ENCODE assay signal across 31 cellular contexts in the genomic region with DNA sequence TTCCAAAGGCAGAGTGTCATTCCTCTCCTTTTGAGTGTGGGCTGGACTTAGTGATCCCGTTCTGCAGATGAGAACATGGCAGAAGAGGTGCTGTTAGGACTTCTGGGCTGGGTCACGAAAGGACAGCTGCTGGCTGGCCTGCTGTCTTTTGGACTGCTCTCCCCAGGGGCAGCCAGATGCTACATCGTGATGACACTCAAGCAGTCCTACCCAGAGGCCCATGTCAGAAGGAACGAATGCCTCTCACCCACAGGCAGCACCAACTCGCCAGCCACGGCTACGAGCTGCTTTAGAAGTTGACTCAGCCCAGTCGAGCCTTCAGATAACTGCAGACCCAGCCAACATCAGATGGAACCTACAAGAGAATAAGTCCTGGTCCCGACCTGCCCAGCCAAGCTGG.
"Had no signal": no experiment of that assay in that cellular context is flagged by ENCODE, and none has a peak within 500 bp of the region (broad histone marks: within the 10 kb centered on the region; RNA-seq: fewer than 3 reads in every experiment).

No MANE protein-coding gene starts in this region.

- H3K36me3 ChIP-seq: adrenal gland, esophagus squamous epithelium, gastroesophageal sphincter, heart left ventricle had no signal

- H3K27me3 ChIP-seq: adrenal gland, body of pancreas, heart left ventricle had no signal

- DNase-seq: activated CD4-positive, alpha-beta memory T cell treated with anti-CD3 and anti-CD28 coated beads for 36 hours; activated CD4-positive, alpha-beta T cell treated with anti-CD3 and anti-CD28 coated beads for 36 hours; activated CD4-positive, alpha-beta T cell treated with anti-CD3 and anti-CD28 coated beads, Interleukin-2, amount 10 ng/mL, durations not matched to agents 24 days and 14 days; activated CD4-positive, CD25-positive, alpha-beta regulatory T cell; activated CD4-positive, CD25-positive, alpha-beta regulatory T cell treated with anti-CD3 and anti-CD28 coated beads, Interleukin-2, amount 50 U/mL, for 72 hours; activated CD8-positive, alpha-beta memory T cell treated with anti-CD3 and anti-CD28 coated beads, Interleukin-2, amount 10 ng/mL, durations not matched to agents 7 days and 5 days; activated CD8-positive, alpha-beta memory T cell treated with anti-CD3 and anti-CD28 coated beads, Interleukin-2, amount 50 U/mL, for 4 hours; activated CD8-positive, alpha-beta T cell treated with anti-CD3 and anti-CD28 coated beads, Interleukin-2, amount 10 ng/mL, durations not matched to agents 7 days and 5 days; activated effector memory CD4-positive, alpha-beta T cell treated with anti-CD3 and anti-CD28 coated beads, Interleukin-2, amount 50 U/mL, for 16 hours; activated naive CD4-positive, alpha-beta T cell treated with anti-CD3 and anti-CD28 coated beads for 36 hours; activated naive CD8-positive, alpha-beta T cell treated with anti-CD3 and anti-CD28 coated beads for 36 hours; activated naive CD8-positive, alpha-beta T cell treated with anti-CD3 and anti-CD28 coated beads, Interleukin-2, amount 50 U/mL, for 24 hours; activated T-cell treated with anti-CD3 and anti-CD28 coated beads, Interleukin-2, amount 50 U/mL, for 1 hour; adrenal gland; amygdala; aorta; body of pancreas; caudate nucleus; cortex of kidney; dermis blood vessel endothelial cell; effector CD4-positive, alpha-beta T cell; effector memory CD8-positive, alpha-beta T cell; esophagus squamous epithelium; foreskin melanocyte; heart left ventricle; T-helper 2 cell had no signal

- H3K27ac Mint-ChIP-seq: activated CD4-positive, alpha-beta memory T cell treated with anti-CD3 and anti-CD28 coated beads for 36 hours; activated CD4-positive, alpha-beta T cell treated with anti-CD3 and anti-CD28 coated beads for 36 hours; activated CD4-positive, alpha-beta T cell treated with anti-CD3 and anti-CD28 coated beads, Interleukin-2, amount 10 ng/mL, durations not matched to agents 24 days and 14 days; activated CD8-positive, alpha-beta memory T cell treated with anti-CD3 and anti-CD28 coated beads, Interleukin-2, amount 10 ng/mL, durations not matched to agents 7 days and 5 days; activated CD8-positive, alpha-beta T cell treated with anti-CD3 and anti-CD28 coated beads, Interleukin-2, amount 10 ng/mL, durations not matched to agents 7 days and 5 days; activated naive CD4-positive, alpha-beta T cell treated with anti-CD3 and anti-CD28 coated beads for 36 hours; activated naive CD4-positive, alpha-beta T cell treated with anti-CD3 and anti-CD28 coated beads, Interleukin-2, amount 50 U/mL, for 24 hours; activated naive CD8-positive, alpha-beta T cell treated with anti-CD3 and anti-CD28 coated beads for 36 hours; activated naive CD8-positive, alpha-beta T cell treated with anti-CD3 and anti-CD28 coated beads, Interleukin-2, amount 50 U/mL, for 24 hours; activated T-helper 1 cell treated with anti-CD3 and anti-CD28 coated beads, Interleukin-12 subunit alpha, Interleukin-12 subunit beta, Interleukin-2, Interleukin-4 antibody, amounts not matched to agents 30 ng/mL and 10 ng/mL and 1 ng/mL, durations not matched to agents 14 hours and 24 hours and 36 hours; activated T-helper 2 cell treated with anti-CD3 and anti-CD28 coated beads, Interferon-gamma antibody, Interleukin-2, Interleukin-4, amounts not matched to agents 10 μg/mL and 5 μg/mL and 100 μg/mL, durations not matched to agents 14 hours and 24 hours and 36 hours; effector memory CD8-positive, alpha-beta T cell had no signal

- H3K36me3 Mint-ChIP-seq: activated CD4-positive, alpha-beta memory T cell treated with anti-CD3 and anti-CD28 coated beads for 36 hours; activated CD8-positive, alpha-beta memory T cell treated with anti-CD3 and anti-CD28 coated beads, Interleukin-2, amount 10 ng/mL, durations not matched to agents 7 days and 5 days; activated naive CD4-positive, alpha-beta T cell treated with anti-CD3 and anti-CD28 coated beads, Interleukin-2, amount 50 U/mL, for 24 hours; activated naive CD8-positive, alpha-beta T cell treated with anti-CD3 and anti-CD28 coated beads for 36 hours had no signal

- H3K27me3 Mint-ChIP-seq: activated CD4-positive, alpha-beta memory T cell treated with anti-CD3 and anti-CD28 coated beads for 36 hours; activated CD4-positive, alpha-beta T cell treated with anti-CD3 and anti-CD28 coated beads, Interleukin-2, amount 10 ng/mL, durations not matched to agents 24 days and 14 days; activated CD8-positive, alpha-beta memory T cell treated with anti-CD3 and anti-CD28 coated beads, Interleukin-2, amount 10 ng/mL, durations not matched to agents 7 days and 5 days had no signal

- ATAC-seq: activated CD4-positive, alpha-beta T cell treated with anti-CD3 and anti-CD28 coated beads for 36 hours; activated CD8-positive, alpha-beta memory T cell treated with anti-CD3 and anti-CD28 coated beads, Interleukin-2, amount 10 ng/mL, durations not matched to agents 7 days and 5 days; activated CD8-positive, alpha-beta T cell treated with anti-CD3 and anti-CD28 coated beads, Interleukin-2, amount 10 ng/mL, durations not matched to agents 7 days and 5 days; activated naive CD8-positive, alpha-beta T cell treated with anti-CD3 and anti-CD28 coated beads, Interleukin-2, amount 50 U/mL, for 24 hours; body of pancreas; effector memory CD8-positive, alpha-beta T cell; gastroesophageal sphincter had no signal

- H3K4me1 Mint-ChIP-seq: activated CD4-positive, alpha-beta T cell treated with anti-CD3 and anti-CD28 coated beads for 36 hours; activated CD4-positive, alpha-beta T cell treated with anti-CD3 and anti-CD28 coated beads, Interleukin-2, amount 10 ng/mL, durations not matched to agents 24 days and 14 days; activated CD8-positive, alpha-beta memory T cell treated with anti-CD3 and anti-CD28 coated beads, Interleukin-2, amount 10 ng/mL, durations not matched to agents 7 days and 5 days; activated naive CD4-positive, alpha-beta T cell treated with anti-CD3 and anti-CD28 coated beads, Interleukin-2, amount 50 U/mL, for 24 hours; activated naive CD8-positive, alpha-beta T cell treated with anti-CD3 and anti-CD28 coated beads for 36 hours; activated naive CD8-positive, alpha-beta T cell treated with anti-CD3 and anti-CD28 coated beads, Interleukin-2, amount 50 U/mL, for 24 hours had no signal

- H3K4me1 ChIP-seq: adrenal gland, body of pancreas, gastroesophageal sphincter, heart left ventricle had no signal

- H3K4me3 Mint-ChIP-seq: activated CD4-positive, alpha-beta memory T cell treated with anti-CD3 and anti-CD28 coated beads for 36 hours; activated CD4-positive, alpha-beta T cell treated with anti-CD3 and anti-CD28 coated beads for 36 hours; activated CD4-positive, alpha-beta T cell treated with anti-CD3 and anti-CD28 coated beads, Interleukin-2, amount 10 ng/mL, durations not matched to agents 24 days and 14 days; activated CD8-positive, alpha-beta memory T cell treated with anti-CD3 and anti-CD28 coated beads, Interleukin-2, amount 10 ng/mL, durations not matched to agents 7 days and 5 days; activated CD8-positive, alpha-beta T cell treated with anti-CD3 and anti-CD28 coated beads, Interleukin-2, amount 10 ng/mL, durations not matched to agents 7 days and 5 days; activated naive CD4-positive, alpha-beta T cell treated with anti-CD3 and anti-CD28 coated beads for 36 hours; activated naive CD4-positive, alpha-beta T cell treated with anti-CD3 and anti-CD28 coated beads, Interleukin-2, amount 50 U/mL, for 24 hours; activated naive CD8-positive, alpha-beta T cell treated with anti-CD3 and anti-CD28 coated beads for 36 hours; activated naive CD8-positive, alpha-beta T cell treated with anti-CD3 and anti-CD28 coated beads, Interleukin-2, amount 50 U/mL, for 24 hours; activated T-helper 1 cell treated with anti-CD3 and anti-CD28 coated beads, Interleukin-12 subunit alpha, Interleukin-12 subunit beta, Interleukin-2, Interleukin-4 antibody, amounts not matched to agents 30 ng/mL and 10 ng/mL and 1 ng/mL, durations not matched to agents 14 hours and 24 hours and 36 hours; effector memory CD8-positive, alpha-beta T cell had no signal

- H3K27ac ChIP-seq: adrenal gland, body of pancreas, epithelial cell of prostate, esophagus squamous epithelium, gastroesophageal sphincter, heart left ventricle had no signal

- H3K4me3 ChIP-seq: adrenal gland, body of pancreas, esophagus squamous epithelium, gastroesophageal sphincter, heart left ventricle had no signal

- H3K9me3 Mint-ChIP-seq: activated CD4-positive, alpha-beta memory T cell treated with anti-CD3 and anti-CD28 coated beads for 36 hours; activated CD4-positive, alpha-beta T cell treated with anti-CD3 and anti-CD28 coated beads, Interleukin-2, amount 10 ng/mL, durations not matched to agents 24 days and 14 days; activated naive CD4-positive, alpha-beta T cell treated with anti-CD3 and anti-CD28 coated beads for 36 hours; activated naive CD4-positive, alpha-beta T cell treated with anti-CD3 and anti-CD28 coated beads, Interleukin-2, amount 50 U/mL, for 24 hours; activated naive CD8-positive, alpha-beta T cell treated with anti-CD3 and anti-CD28 coated beads for 36 hours; activated naive CD8-positive, alpha-beta T cell treated with anti-CD3 and anti-CD28 coated beads, Interleukin-2, amount 50 U/mL, for 24 hours; activated T-helper 1 cell treated with anti-CD3 and anti-CD28 coated beads, Interleukin-12 subunit alpha, Interleukin-12 subunit beta, Interleukin-2, Interleukin-4 antibody, amounts not matched to agents 30 ng/mL and 10 ng/mL and 1 ng/mL, durations not matched to agents 14 hours and 24 hours and 36 hours; activated T-helper 2 cell treated with anti-CD3 and anti-CD28 coated beads, Interferon-gamma antibody, Interleukin-2, Interleukin-4, amounts not matched to agents 10 μg/mL and 5 μg/mL and 100 μg/mL, durations not matched to agents 14 hours and 24 hours and 36 hours; effector memory CD8-positive, alpha-beta T cell had no signal

- H3K9me3 ChIP-seq: adrenal gland, body of pancreas, esophagus squamous epithelium, gastroesophageal sphincter, heart left ventricle had no signal
